ENCODE assay signal across 2 cellular contexts in the genomic region with DNA sequence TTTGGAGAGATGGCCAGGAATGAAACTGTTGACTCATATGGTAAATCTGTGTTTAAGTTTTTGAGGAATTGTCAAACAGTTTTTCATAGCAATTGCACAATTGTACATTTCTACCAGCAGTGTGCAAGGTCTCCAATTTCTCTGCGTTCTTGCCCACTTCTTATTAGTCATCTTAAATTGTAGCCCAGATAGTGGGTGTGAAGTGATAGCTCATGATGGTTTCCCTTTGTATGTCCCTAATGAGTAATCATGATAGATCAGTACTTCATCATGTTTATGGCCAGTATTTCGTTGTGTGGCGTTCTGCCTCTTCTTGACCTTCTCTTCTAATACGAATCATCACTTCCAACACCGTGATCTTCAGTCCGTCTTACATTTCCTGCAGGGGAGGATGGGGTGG.
A peak's percentile ranks its signal among the peaks of the same experiment; 100 is the strongest.
TF ChIP-seq lines count a peak whose summit lies in the region.

No MANE protein-coding gene starts in this region.

TF ChIP-seq in IMR-90, 13 proteins besides CTCF, POLR2A, EP300 and RAD21:
- TF ChIP-seq NFE2L2 (IDR thresholded peaks at IDR 0.05; ENCODE audit: low read depth, low read length) (no peak), RCOR1 (IDR thresholded peaks at IDR 0.05; ENCODE audit: insufficient replicate concordance, low read length) (no peak), MAFK (IDR thresholded peaks at IDR 0.05; ENCODE audit: low read depth, low read length) (peak; percentile 18; the same call in 1 of the 2 replicates), BHLHE40 (IDR thresholded peaks at IDR 0.05; ENCODE audit: low read depth, low read length) (peak; percentile 86), ELK1 (IDR thresholded peaks at IDR 0.05; ENCODE audit: borderline replicate concordance, low read depth, low read length) (no peak), SMC3 (IDR thresholded peaks at IDR 0.05; ENCODE audit: low read depth, low read length) (no peak), CEBPB (IDR thresholded peaks at IDR 0.05; ENCODE audit: low read depth, low read length) (peak; percentile 99), RFX5 (IDR thresholded peaks at IDR 0.05; ENCODE audit: low read depth, low read length) (no peak), MXI1 (IDR thresholded peaks at IDR 0.05; ENCODE audit: borderline replicate concordance, low read depth, low read length) (no peak), MAZ (IDR thresholded peaks at IDR 0.05; ENCODE audit: borderline replicate concordance, low read depth, low read length) (peak; percentile 26), FOS (IDR thresholded peaks at IDR 0.05; ENCODE audit: low read depth, low read length) (peak; percentile 94), CHD1 (IDR thresholded peaks at IDR 0.05; ENCODE audit: low read depth, low read length) (no peak)
- TF ChIP-seq, protein P1, sequence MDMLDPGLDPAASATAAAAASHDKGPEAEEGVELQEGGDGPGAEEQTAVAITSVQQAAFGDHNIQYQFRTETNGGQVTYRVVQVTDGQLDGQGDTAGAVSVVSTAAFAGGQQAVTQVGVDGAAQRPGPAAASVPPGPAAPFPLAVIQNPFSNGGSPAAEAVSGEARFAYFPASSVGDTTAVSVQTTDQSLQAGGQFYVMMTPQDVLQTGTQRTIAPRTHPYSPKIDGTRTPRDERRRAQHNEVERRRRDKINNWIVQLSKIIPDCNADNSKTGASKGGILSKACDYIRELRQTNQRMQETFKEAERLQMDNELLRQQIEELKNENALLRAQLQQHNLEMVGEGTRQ (IDR thresholded peaks at IDR 0.05; ENCODE audit: low read depth, low read length): no peak
TF ChIP-seq in IMR-90: peak in this region for 5.

TF ChIP-seq in HepG2, 621 proteins besides CTCF, POLR2A, EP300 and RAD21:
- TF ChIP-seq MNT (IDR thresholded peaks at IDR 0.05) (no peak), ZC3H4 (CRISPR knock-in tag; IDR thresholded peaks at IDR 0.05; ENCODE audit: borderline replicate concordance) (no peak), ZNF256 (CRISPR knock-in tag; conservative IDR thresholded peaks at IDR 0.05) (no peak), FOXA3 (CRISPR knock-in tag; IDR thresholded peaks at IDR 0.05) (no peak), NR2C2 (CRISPR knock-in tag; IDR thresholded peaks at IDR 0.05; ENCODE audit: borderline replicate concordance) (no peak), MED8 (CRISPR knock-in tag; IDR thresholded peaks at IDR 0.05; ENCODE audit: insufficient replicate concordance) (no peak), CAMTA2 (CRISPR knock-in tag; IDR thresholded peaks at IDR 0.05; ENCODE audit: borderline replicate concordance) (no peak), KLF16 (CRISPR knock-in tag; IDR thresholded peaks at IDR 0.05) (no peak), RBM22 (optimal IDR thresholded peaks at IDR 0.05; ENCODE audit: low read length) (no peak)
- TF ChIP-seq, protein P2, sequence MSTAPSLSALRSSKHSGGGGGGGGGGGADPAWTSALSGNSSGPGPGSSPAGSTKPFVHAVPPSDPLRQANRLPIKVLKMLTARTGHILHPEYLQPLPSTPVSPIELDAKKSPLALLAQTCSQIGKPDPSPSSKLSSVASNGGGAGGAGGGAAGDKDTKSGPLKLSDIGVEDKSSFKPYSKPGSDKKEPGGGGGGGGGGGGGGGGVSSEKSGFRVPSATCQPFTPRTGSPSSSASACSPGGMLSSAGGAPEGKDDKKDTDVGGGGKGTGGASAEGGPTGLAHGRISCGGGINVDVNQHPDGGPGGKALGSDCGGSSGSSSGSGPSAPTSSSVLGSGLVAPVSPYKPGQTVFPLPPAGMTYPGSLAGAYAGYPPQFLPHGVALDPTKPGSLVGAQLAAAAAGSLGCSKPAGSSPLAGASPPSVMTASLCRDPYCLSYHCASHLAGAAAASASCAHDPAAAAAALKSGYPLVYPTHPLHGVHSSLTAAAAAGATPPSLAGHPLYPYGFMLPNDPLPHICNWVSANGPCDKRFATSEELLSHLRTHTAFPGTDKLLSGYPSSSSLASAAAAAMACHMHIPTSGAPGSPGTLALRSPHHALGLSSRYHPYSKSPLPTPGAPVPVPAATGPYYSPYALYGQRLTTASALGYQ (CRISPR knock-in tag; IDR thresholded peaks at IDR 0.05): no peak
